In genomic region chr16:63129411-63130125, GRCh38 we compare ENCODE assay signal across 18 cellular contexts.
"Had no signal": no experiment of that assay in that cellular context is flagged by ENCODE, and none has a peak within 500 bp of the region (broad histone marks: within the 10 kb centered on the region; RNA-seq: fewer than 3 reads in every experiment).

No MANE protein-coding gene starts in this region.

- H3K9me3 ChIP-seq: ovary, right atrium auricular region had no signal

- H3K36me3 Mint-ChIP-seq: stimulated activated effector memory CD8-positive, alpha-beta T cell treated with anti-CD3 and anti-CD28 coated beads, Interleukin-12 subunit alpha, Interleukin-12 subunit beta, amount 100 ng/mL, for 72 hours had no signal

- DNase-seq: cerebellar nuclear complex; dermis blood vessel endothelial cell; endodermal cell; foreskin keratinocyte; left colon; mammary epithelial cell; mucosa of descending colon; naive thymus-derived CD8-positive, alpha-beta T cell; ovary; small intestine; stimulated activated CD4-positive, alpha-beta T cell treated with anti-CD3 and anti-CD28 coated beads, Interleukin-12 subunit alpha, Interleukin-12 subunit beta, amount 100 ng/mL, for 4 hours; stimulated activated CD4-positive, alpha-beta T cell treated with anti-CD3 and anti-CD28 coated beads, Interleukin-4, amount 100 ng/mL, for 1 hour; stimulated activated CD8-positive, alpha-beta memory T cell treated with anti-CD3 and anti-CD28 coated beads, Interleukin-4, amount 100 ng/mL, for 48 hours had no signal

- H3K27ac Mint-ChIP-seq: endodermal cell; naive thymus-derived CD8-positive, alpha-beta T cell; stimulated activated effector memory CD8-positive, alpha-beta T cell treated with anti-CD3 and anti-CD28 coated beads, Interleukin-12 subunit alpha, Interleukin-12 subunit beta, amount 100 ng/mL, for 72 hours; stimulated activated naive CD8-positive, alpha-beta T cell treated with anti-CD3 and anti-CD28 coated beads, Interleukin-15, Interleukin-2, amounts not matched to agents 100 ng/mL and 50 ng/mL, for 24 hours had no signal

- H3K4me1 Mint-ChIP-seq: endodermal cell; naive thymus-derived CD8-positive, alpha-beta T cell; stimulated activated effector memory CD8-positive, alpha-beta T cell treated with anti-CD3 and anti-CD28 coated beads, Interleukin-12 subunit alpha, Interleukin-12 subunit beta, amount 100 ng/mL, for 72 hours had no signal

- H3K4me1 ChIP-seq: foreskin keratinocyte, right atrium auricular region, tibial nerve had no signal

- H3K4me3 Mint-ChIP-seq: endodermal cell; naive thymus-derived CD8-positive, alpha-beta T cell; stimulated activated effector memory CD8-positive, alpha-beta T cell treated with anti-CD3 and anti-CD28 coated beads, Interleukin-12 subunit alpha, Interleukin-12 subunit beta, amount 100 ng/mL, for 72 hours; stimulated activated naive CD8-positive, alpha-beta T cell treated with anti-CD3 and anti-CD28 coated beads, Interleukin-15, Interleukin-2, amounts not matched to agents 100 ng/mL and 50 ng/mL, for 24 hours had no signal

- H3K36me3 ChIP-seq: ovary, right atrium auricular region, tibial nerve had no signal

- H3K27ac ChIP-seq: foreskin keratinocyte, hepatocyte, ovary, right atrium auricular region, tibial nerve had no signal

- ATAC-seq: foreskin keratinocyte; left colon; mucosa of descending colon; naive thymus-derived CD8-positive, alpha-beta T cell; stimulated activated effector memory CD8-positive, alpha-beta T cell treated with anti-CD3 and anti-CD28 coated beads, Interleukin-12 subunit alpha, Interleukin-12 subunit beta, amount 100 ng/mL, for 72 hours had no signal

- H3K4me3 ChIP-seq: hepatocyte, mucosa of descending colon, ovary, right atrium auricular region, tibial nerve had no signal

- H3K27me3 ChIP-seq: foreskin keratinocyte, hepatocyte, ovary, right atrium auricular region, tibial nerve had no signal

- H3K27me3 Mint-ChIP-seq: naive thymus-derived CD8-positive, alpha-beta T cell; stimulated activated naive CD8-positive, alpha-beta T cell treated with anti-CD3 and anti-CD28 coated beads, Interleukin-15, Interleukin-2, amounts not matched to agents 100 ng/mL and 50 ng/mL, for 24 hours had no signal
